ENCODE assay signal across 8 cellular contexts in the genomic region with DNA sequence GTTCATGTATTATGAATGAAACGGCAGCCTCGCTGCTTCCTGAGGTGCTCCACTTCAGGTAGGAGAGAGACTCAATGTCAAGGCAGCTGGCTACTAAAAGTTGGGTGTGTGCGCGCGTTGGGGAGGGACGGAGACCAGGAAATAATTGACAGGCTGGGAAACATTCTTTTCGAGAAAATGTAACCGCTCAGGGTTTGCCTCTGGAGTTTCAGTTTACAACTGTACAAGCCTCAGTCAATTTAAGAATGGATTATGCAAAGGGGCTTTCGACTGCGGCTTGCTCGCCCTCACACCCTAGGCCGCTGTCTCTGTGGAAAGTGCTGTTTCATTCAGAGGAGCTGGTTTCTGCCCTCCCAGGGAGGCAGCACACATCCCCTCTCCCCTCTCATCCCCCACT. TPM values are rescaled to one million over a fixed set of nuclear protein-coding genes. Genes with fewer than 3 reads are reported as not detected.
DNase-seq lines count a peak whose midpoint lies in the region; ATAC-seq and TF ChIP-seq lines count a peak whose summit lies in the region.

No MANE protein-coding gene starts in this region.

- H3K27ac ChIP-seq in heart right ventricle: peak overlapping the region; percentile 94 to 100 (median 98)
- peak overlapping the region; percentile 81 for H3K27ac ChIP-seq in PC-9
- H3K27ac ChIP-seq in upper lobe of left lung: peak overlapping the region; percentile 93 to 97 (median 96)

- H3K4me3 Mint-ChIP-seq in central memory CD8-positive, alpha-beta T cell: peak overlapping the region; percentile 95

- peak overlapping the region; percentile 82 for H2AFZ ChIP-seq in PC-9

- H3K9me3 Mint-ChIP-seq in central memory CD8-positive, alpha-beta T cell: no peaks in the 10 kb centered on the region

- no peaks in the 10 kb centered on the region for H3K9me2 ChIP-seq in PC-9 (ENCODE audit: insufficient read depth)

- ATAC-seq in heart right ventricle: no peak
- peak; percentile 84 for ATAC-seq in HG02870 (IDR thresholded peaks at IDR 0.05; ENCODE audit: unreplicated experiment)
- ATAC-seq in central memory CD8-positive, alpha-beta T cell (replicated peaks; ENCODE audit: extremely low read depth, poor library complexity, severe bottlenecking): no peak
- ATAC-seq in upper lobe of left lung (ENCODE audit: low FRiP score in 2 of 2): no peak

- POLR2A ChIA-PET in PC-9 (lab: Charles Lee; ENCODE audit: unreplicated experiment): interaction anchor here (0.6 to 0.9 kb wide), 3 partner anchors 17 to 209 kb away, joined by 3 to 5 read pairs (median 5); a partner anchor contains a TSS

- intact Hi-C loops in heart right ventricle (cut with DNase I) (loop anchor here (2.0 to 10.0 kb wide), 12 partner anchors 40 to 172 kb away; no protein-coding TSS in a partner anchor), cardiac septum (cut with DNase I) (loop anchor here (5.0 kb wide), 2 partner anchors 110 to 210 kb away; a partner anchor contains a TSS), PC-9 (cut with micrococcal nuclease; ENCODE audit: unreplicated experiment) (loop anchor here (1.0 to 5.0 kb wide), 5 partner anchors 17 to 130 kb away; no protein-coding TSS in a partner anchor)

- H3K36me3 Mint-ChIP-seq in central memory CD8-positive, alpha-beta T cell (ENCODE audit: insufficient read depth): peaks cover 2% of the 10 kb centered on the region

- H3K4me2 ChIP-seq in PC-9: peak overlapping the region; percentile 88

- TF ChIP-seq CTCF in heart right ventricle (IDR thresholded peaks at IDR 0.05) (no peak), PC-9 (conservative IDR thresholded peaks at IDR 0.05) (no peak), upper lobe of left lung (IDR thresholded peaks at IDR 0.05) (no peak)

- TF ChIP-seq POLR2A in upper lobe of left lung (IDR thresholded peaks at IDR 0.05): no peak

- H3K36me3 ChIP-seq in heart right ventricle: no peaks in the 10 kb centered on the region
- no peaks in the 10 kb centered on the region for H3K36me3 ChIP-seq in PC-9 (ENCODE audit: low read depth)
- H3K36me3 ChIP-seq in mucosa of stomach (ENCODE audit: control insufficient read depth, insufficient read depth, low read length): no peaks in the 10 kb centered on the region
- no peaks in the 10 kb centered on the region for H3K36me3 ChIP-seq in upper lobe of left lung

- H3K27me3 ChIP-seq in heart right ventricle: no peaks in the 10 kb centered on the region
- H3K27me3 ChIP-seq in PC-9 (ENCODE audit: insufficient read depth, low read depth): no peaks in the 10 kb centered on the region
- no peaks in the 10 kb centered on the region for H3K27me3 ChIP-seq in mucosa of stomach (ENCODE audit: control insufficient read depth, insufficient read depth, low read length)
- H3K27me3 ChIP-seq in upper lobe of left lung: no peaks in the 10 kb centered on the region

- H3K4me1 ChIP-seq in heart right ventricle (peaks cover 0 to 31% (median 23%) of the 10 kb centered on the region in 9 donors), PC-9 (replicated peaks; ENCODE audit: insufficient read depth) (peaks cover 50% of the 10 kb centered on the region), mucosa of stomach (ENCODE audit: control insufficient read depth, insufficient read depth, low read length) (peaks cover 16% of the 10 kb centered on the region), upper lobe of left lung (peaks cover 16 to 29% (median 25%) of the 10 kb centered on the region in 4 donors)

- TF ChIP-seq EP300 in upper lobe of left lung (IDR thresholded peaks at IDR 0.05): no peak

- DNase-seq in heart right ventricle (no peak), cardiac septum (ENCODE audit: low spot score) (no peak), PC-9 (peak in 1 of 2 experiments; percentile 87), upper lobe of left lung (no peak), NCI-H146 treated with DMSO at 0.1 percent for 48 hours (lab: John Stamatoyannopoulos, UW; ENCODE audit: unreplicated experiment) (no peak)
- no peak for DNase-seq in central memory CD8-positive, alpha-beta T cell (ENCODE audit: low spot score in 2 of 2)

- CTCF ChIA-PET in PC-9 (lab: Charles Lee): interaction anchor here (0.5 to 0.6 kb wide), 2 partner anchors 50 to 782 kb away, joined by 3 to 7 read pairs; no protein-coding TSS in a partner anchor

- peak overlapping the region; percentile 19 to 91 (median 64) for H3K4me3 ChIP-seq in heart right ventricle
- peak overlapping the region; percentile 83 for H3K4me3 ChIP-seq in PC-9
- peak overlapping the region; percentile 85 for H3K4me3 ChIP-seq in mucosa of stomach (ENCODE audit: low read length)
- H3K4me3 ChIP-seq in upper lobe of left lung: peak overlapping the region; percentile 57 to 79 (median 70)

- H3K4me1 Mint-ChIP-seq in central memory CD8-positive, alpha-beta T cell: peaks cover 27% of the 10 kb centered on the region

- H3K79me2 ChIP-seq in PC-9 (ENCODE audit: low read depth): peaks cover 20% of the 10 kb centered on the region

- peaks cover 45% of the 10 kb centered on the region for H3F3A ChIP-seq in PC-9 (ENCODE audit: insufficient read depth, low read depth)

- 5 to 9% methylated on average over 12 of the region's 12 CpGs for WGBS in heart right ventricle, 2 donors
- 6 to 8% methylated on average over 12 of the region's 12 CpGs for WGBS in upper lobe of left lung, 2 donors

- peaks cover 33% of the 10 kb centered on the region for H3K27me3 Mint-ChIP-seq in central memory CD8-positive, alpha-beta T cell

- H3K9me3 ChIP-seq in heart right ventricle (no peaks in the 10 kb centered on the region), PC-9 (ENCODE audit: insufficient read depth, low read depth) (no peaks in the 10 kb centered on the region), mucosa of stomach (ENCODE audit: control insufficient read depth, low read length) (no peaks in the 10 kb centered on the region), upper lobe of left lung (no peaks in the 10 kb centered on the region)

- H3K27ac Mint-ChIP-seq in central memory CD8-positive, alpha-beta T cell (ENCODE audit: low read depth): no peak overlapping the region

- H3K9ac ChIP-seq in mucosa of stomach (ENCODE audit: low read length): peak overlapping the region; percentile 89

- BruUV-seq in PC-9 (replicated peaks; lab: Mats Ljungman, UMichigan): TSS peak; percentile 72

- no peaks in the 10 kb centered on the region for H4K20me1 ChIP-seq in PC-9 (ENCODE audit: insufficient read depth)

RNA-seq across cellular contexts. Expression of a gene that starts 4.4 kb away (rescaled TPM):
- total RNA-seq in heart right ventricle: 10 to 100 TPM; 13.5 to 20.7 (median 17.2) TPM
- 10 to 100 TPM; 10.2 to 10.4 TPM for polyA plus RNA-seq in heart right ventricle
- total RNA-seq in cardiac septum: 22.0 TPM
- 33.5 and 33.6 TPM in 2 replicates for total RNA-seq in PC-9 (2021)
- 10 to 100 TPM; 15.7 to 53.0 (median 38.1) TPM for total RNA-seq in upper lobe of left lung
